In the genomic region with DNA sequence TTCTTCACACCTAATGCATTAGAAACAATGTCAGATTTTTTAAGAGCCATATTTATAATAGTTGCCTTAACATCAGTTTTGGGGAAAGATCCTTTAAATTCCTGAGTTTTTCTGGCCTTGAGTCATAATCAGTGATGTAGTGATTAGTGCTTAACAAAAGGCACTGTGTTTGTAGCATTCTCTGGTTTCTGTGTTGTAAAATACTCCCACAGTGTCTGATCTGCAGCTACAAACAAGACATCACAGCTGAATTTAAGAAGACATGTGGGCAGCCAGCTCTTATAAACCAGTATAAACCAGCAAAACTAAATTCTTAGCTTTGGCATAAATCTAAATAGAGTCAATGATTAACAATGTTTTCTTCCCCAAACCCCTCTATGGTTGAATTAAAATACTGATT, we compare ENCODE assay signal across 13 cellular contexts.
DNase-seq lines count a peak whose midpoint lies in the region; FAIRE-seq and TF ChIP-seq lines count a peak whose summit lies in the region.
"Had no signal": no experiment of that assay in that cellular context is flagged by ENCODE, and none has a peak within 500 bp of the region (broad histone marks: within the 10 kb centered on the region; RNA-seq: fewer than 3 reads in every experiment).

No MANE protein-coding gene starts in this region.

- H3K27ac ChIP-seq in HUES48 (ENCODE audit: low read depth, low read length), result peak overlapping the region; percentile 42
- H3K27ac ChIP-seq in iPS-20b (ENCODE audit: low read length), result peak overlapping the region; percentile 1
- peak overlapping the region; percentile 71 for H3K27ac ChIP-seq in smooth muscle cell (ENCODE audit: low read depth)
- H3K27ac ChIP-seq in small intestine (ENCODE audit: low read depth in 1 of 2, low read length in 1 of 2), result no peak overlapping the region
- H3K27ac ChIP-seq: pancreas had no signal

- H2AFZ ChIP-seq in smooth muscle cell (ENCODE audit: low read depth), result peak overlapping the region; percentile 55

- in situ Hi-C loops in astrocyte of the cerebellum (cut with HindIII; ENCODE audit: low sequenced_read_pairs), result no loop called here

- no peaks in the 10 kb centered on the region for H3K79me2 ChIP-seq in smooth muscle cell (ENCODE audit: low read depth)

- DNase-seq in astrocyte of the cerebellum (ENCODE audit: low read depth) (peak; percentile 28), smooth muscle cell (lab: John Stamatoyannopoulos, UW; ENCODE audit: unreplicated experiment) (no peak), small intestine (no peak), NCI-H187 treated with DMSO at 0.1 percent for 48 hours (lab: John Stamatoyannopoulos, UW) (no peak), SW480 (ENCODE audit: low spot score) (no peak)
- DNase-seq: activated CD4-positive, alpha-beta memory T cell treated with anti-CD3 and anti-CD28 coated beads, Interleukin-2, amount 10 ng/mL, durations not matched to agents 7 days and 5 days; activated naive CD8-positive, alpha-beta T cell treated with anti-CD3 and anti-CD28 coated beads, Interleukin-2, amount 50 U/mL, for 24 hours; DND-41; NCI-H2029; NCI-H510A treated with DMSO at 0.1 percent for 48 hours; pancreas had no signal

- H3K9ac ChIP-seq in HUES48 (ENCODE audit: low read depth, low read length) (no peak overlapping the region), iPS-20b (ENCODE audit: low read depth, low read length) (no peak overlapping the region), smooth muscle cell (ENCODE audit: low read depth) (no peak overlapping the region)

- H3K4me2 ChIP-seq in smooth muscle cell, result peak overlapping the region; percentile 63

- H3K36me3 ChIP-seq in HUES48 (ENCODE audit: control insufficient read depth, insufficient read depth, low read length) (no peaks in the 10 kb centered on the region), iPS-20b (ENCODE audit: insufficient read depth, low read depth, low read length) (no peaks in the 10 kb centered on the region), smooth muscle cell (ENCODE audit: low read depth) (no peaks in the 10 kb centered on the region), small intestine (ENCODE audit: control insufficient read depth in 2 of 2, insufficient read depth in 2 of 2, low read length in 2 of 2) (no peaks in the 10 kb centered on the region)
- H3K36me3 ChIP-seq: pancreas had no signal

- H3K27me3 ChIP-seq in HUES48 (ENCODE audit: control insufficient read depth, insufficient read depth, low read length) (no peaks in the 10 kb centered on the region), iPS-20b (ENCODE audit: insufficient read depth, low read length) (no peaks in the 10 kb centered on the region), smooth muscle cell (ENCODE audit: low read depth) (no peaks in the 10 kb centered on the region), small intestine (ENCODE audit: control insufficient read depth in 2 of 2, insufficient read depth in 2 of 2, low read length in 2 of 2) (no peaks in the 10 kb centered on the region)
- H3K27me3 ChIP-seq: pancreas had no signal

- H3K4me3 ChIP-seq in HUES48 (ENCODE audit: low read depth, low read length), result no peak overlapping the region; the same call in 1 of the 2 replicates
- no peak overlapping the region for H3K4me3 ChIP-seq in astrocyte of the cerebellum (ENCODE audit: low read depth, low read length)
- H3K4me3 ChIP-seq in iPS-20b (ENCODE audit: low read length), result no peak overlapping the region
- H3K4me3 ChIP-seq in smooth muscle cell, result no peak overlapping the region
- H3K4me3 ChIP-seq in small intestine (ENCODE audit: low read depth in 1 of 2, low read length in 2 of 2), result no peak overlapping the region
- H3K4me3 ChIP-seq: pancreas had no signal

- TF ChIP-seq CTCF in astrocyte of the cerebellum (IDR thresholded peaks at IDR 0.05; ENCODE audit: low read depth, low read length, missing control alignments), result no peak
- no peak for TF ChIP-seq CTCF in smooth muscle cell (IDR thresholded peaks at IDR 0.05; ENCODE audit: borderline replicate concordance, insufficient read depth, poor library complexity, severe bottlenecking)

- no peaks in the 10 kb centered on the region for H3K9me3 ChIP-seq in HUES48 (ENCODE audit: control insufficient read depth, insufficient read depth, low read length)
- H3K9me3 ChIP-seq in iPS-20b (ENCODE audit: insufficient read depth, low read depth, low read length), result no peaks in the 10 kb centered on the region
- no peaks in the 10 kb centered on the region for H3K9me3 ChIP-seq in smooth muscle cell (replicated peaks; ENCODE audit: low read depth)
- H3K9me3 ChIP-seq in small intestine (ENCODE audit: control insufficient read depth, low read depth), result no peaks in the 10 kb centered on the region
- H3K9me3 ChIP-seq: pancreas had no signal

- H4K20me1 ChIP-seq in smooth muscle cell (ENCODE audit: low read depth), result no peaks in the 10 kb centered on the region

- no peaks in the 10 kb centered on the region for H3F3A ChIP-seq in smooth muscle cell (ENCODE audit: low read depth)

- peaks cover 20% of the 10 kb centered on the region for H3K4me1 ChIP-seq in HUES48 (ENCODE audit: control insufficient read depth, insufficient read depth, low read length)
- H3K4me1 ChIP-seq in iPS-20b (ENCODE audit: insufficient read depth, low read length), result peaks cover 16% of the 10 kb centered on the region
- H3K4me1 ChIP-seq in smooth muscle cell (ENCODE audit: low read depth), result peaks cover 10% of the 10 kb centered on the region
- H3K4me1 ChIP-seq in small intestine (ENCODE audit: control insufficient read depth in 2 of 2, insufficient read depth in 1 of 2, low read depth in 1 of 2, low read length in 1 of 2), result no peaks in the 10 kb centered on the region
- H3K4me1 ChIP-seq: pancreas had no signal

- no peak for FAIRE-seq in small intestine (lab: Jason Lieb, UNC)
- FAIRE-seq: pancreas had no signal

Comparison
In these comparisons a context has a peak if more than half of its experiments do, and no peak if none do; other contexts are left out.
1. H3K27ac ChIP-seq: peak in HUES48 (single experiment), iPS-20b (single experiment) and smooth muscle cell (single experiment); none in small intestine (0 of 2).